8 cellular contexts compared by ENCODE assay signal in the genomic region with DNA sequence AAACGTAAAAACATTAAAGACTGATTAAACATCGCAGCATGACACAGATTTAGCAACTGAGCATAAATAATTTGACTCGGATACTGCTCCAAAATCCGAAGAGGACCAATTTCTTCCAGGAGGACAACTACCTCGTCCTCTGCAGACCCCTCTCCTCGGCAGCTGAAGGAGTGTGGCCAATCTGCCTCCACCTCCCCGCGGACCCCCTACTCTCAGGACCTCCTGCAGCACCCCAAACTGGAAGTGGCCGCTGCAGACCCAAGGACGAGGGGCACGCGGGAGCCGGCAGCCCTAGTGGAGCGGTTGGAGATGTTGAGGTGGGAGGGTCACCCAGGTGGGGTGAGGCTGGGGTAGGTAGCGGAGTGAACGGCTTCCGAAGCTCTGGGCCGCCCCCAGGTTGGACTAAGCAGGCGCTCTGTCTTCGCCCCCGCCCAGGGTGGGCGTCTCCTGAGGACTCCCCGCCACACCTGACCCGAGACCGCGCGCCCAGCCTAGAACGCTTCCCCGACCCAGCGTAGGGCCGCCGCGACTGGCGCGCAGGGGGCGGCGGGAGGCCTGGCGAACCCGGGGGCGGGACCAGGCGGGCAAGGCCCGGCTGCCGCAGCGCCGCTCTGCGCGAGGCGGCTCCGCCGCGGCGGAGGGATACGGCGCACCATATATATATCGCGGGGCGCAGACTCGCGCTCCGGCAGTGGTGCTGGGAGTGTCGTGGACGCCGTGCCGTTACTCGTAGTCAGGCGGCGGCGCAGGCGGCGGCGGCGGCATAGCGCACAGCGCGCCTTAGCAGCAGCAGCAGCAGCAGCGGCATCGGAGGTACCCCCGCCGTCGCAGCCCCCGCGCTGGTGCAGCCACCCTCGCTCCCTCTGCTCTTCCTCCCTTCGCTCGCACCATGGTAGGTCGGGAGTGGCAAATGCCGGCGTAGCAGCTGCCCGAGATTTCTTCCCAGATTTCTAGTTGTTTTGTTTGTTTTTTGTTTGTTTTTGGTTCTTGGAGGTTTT. TPM values are rescaled to one million over a fixed set of nuclear protein-coding genes. Genes with fewer than 3 reads are reported as not detected.
DNase-seq lines count a peak whose midpoint lies in the region; ATAC-seq and TF ChIP-seq lines count a peak whose summit lies in the region.

A gene (plus strand): TSS at position 688 of the 998 bp plus-strand sequence. CDS start 202 bp downstream, at position 890.

- H3K27me3 ChIP-seq in PC-9 (ENCODE audit: insufficient read depth, low read depth) = no peaks in the 10 kb centered on the region

- no peak within 1 kb of the TSS for H3K27ac ChIP-seq in PC-9

- POLR2A ChIA-PET in PC-9 (lab: Charles Lee; ENCODE audit: unreplicated experiment) = no interaction called here

- peak within 1 kb of the TSS; percentile 86 for H3K4me3 ChIP-seq in PC-9

- peak; percentile 60 for ATAC-seq in GM21515 (IDR thresholded peaks at IDR 0.05; ENCODE audit: unreplicated experiment)
- peak; percentile 69 to 70 for ATAC-seq in activated T-cell treated with anti-CD3 and anti-CD28 coated beads, Interleukin-2, amount 50 U/mL, for 4 hours
- ATAC-seq in esophagus mucosa = peak; percentile 87

- H3K9me3 Mint-ChIP-seq in activated T-cell treated with anti-CD3 and anti-CD28 coated beads, Interleukin-2, amount 50 U/mL, for 4 hours = no peaks in the 10 kb centered on the region

- peak within 1 kb of the TSS; percentile 95 for H2AFZ ChIP-seq in PC-9

- H3K36me3 Mint-ChIP-seq in activated T-cell treated with anti-CD3 and anti-CD28 coated beads, Interleukin-2, amount 50 U/mL, for 4 hours (ENCODE audit: insufficient read depth) = peaks cover 19% of the 10 kb centered on the region

- DNase-seq in DMS 273 treated with DMSO at 0.1 percent for 48 hours (lab: John Stamatoyannopoulos, UW) = peak; percentile 85
- peak; percentile 76 for DNase-seq in HuH-7.5 (ENCODE audit: low spot score)
- DNase-seq in PC-9 = peak; percentile 54 to 74
- peak; percentile 96 for DNase-seq in activated T-cell treated with anti-CD3 and anti-CD28 coated beads, Interleukin-2, amount 50 U/mL, for 4 hours
- DNase-seq in myocyte (ENCODE audit: low read depth) = peak; percentile 91
- peak; percentile 88 to 95 for DNase-seq in stimulated activated CD8-positive, alpha-beta memory T cell treated with anti-CD3 and anti-CD28 coated beads, Interleukin-7, amount 100 ng/mL, for 4 hours (ENCODE audit: low read depth in 2 of 2)

- peaks cover 32% of the 10 kb centered on the region for H3K79me2 ChIP-seq in PC-9 (ENCODE audit: low read depth)

- peaks cover 13% of the 10 kb centered on the region; the same call in 1 of the 2 replicates for H3K36me3 ChIP-seq in PC-9 (ENCODE audit: low read depth)

- H3F3A ChIP-seq in PC-9 (ENCODE audit: insufficient read depth, low read depth) = no peaks in the 10 kb centered on the region

- peaks cover 27% of the 10 kb centered on the region for H3K4me1 Mint-ChIP-seq in activated T-cell treated with anti-CD3 and anti-CD28 coated beads, Interleukin-2, amount 50 U/mL, for 4 hours (ENCODE audit: low read depth)

- H3K9me3 ChIP-seq in PC-9 (ENCODE audit: insufficient read depth, low read depth) = no peaks in the 10 kb centered on the region

- intact Hi-C loops in PC-9 (cut with micrococcal nuclease; ENCODE audit: unreplicated experiment) = loop anchor here (1.0 to 10.0 kb wide), 3 partner anchors 13 to 228 kb away; a partner anchor contains a TSS

- no peak for TF ChIP-seq CTCF in PC-9 (conservative IDR thresholded peaks at IDR 0.05)

- CTCF ChIA-PET in PC-9 (lab: Charles Lee) = interaction anchor here (0.7 kb wide), 1 partner anchor 107 kb away, joined by 4 read pairs; no protein-coding TSS in a partner anchor

- BruUV-seq in PC-9 (replicated peaks; lab: Mats Ljungman, UMichigan) = TSS peak; percentile 83

- peaks cover 15% of the 10 kb centered on the region; the same call in 1 of the 2 replicates for H4K20me1 ChIP-seq in PC-9 (ENCODE audit: insufficient read depth)

- peak within 1 kb of the TSS; percentile 96 for H3K4me3 Mint-ChIP-seq in activated T-cell treated with anti-CD3 and anti-CD28 coated beads, Interleukin-2, amount 50 U/mL, for 4 hours

- H3K4me2 ChIP-seq in PC-9 = peak within 1 kb of the TSS; percentile 96

- H3K27me3 Mint-ChIP-seq in activated T-cell treated with anti-CD3 and anti-CD28 coated beads, Interleukin-2, amount 50 U/mL, for 4 hours (ENCODE audit: low read depth) = no peaks in the 10 kb centered on the region

- peaks cover 16% of the 10 kb centered on the region for H3K4me1 ChIP-seq in PC-9 (replicated peaks; ENCODE audit: insufficient read depth)

- H3K9me2 ChIP-seq in PC-9 (ENCODE audit: insufficient read depth) = no peaks in the 10 kb centered on the region

RNA-seq across cellular contexts. Expression of the gene that starts here (rescaled TPM):
- 103 and 122 TPM in 2 replicates for total RNA-seq in PC-9 (2021)
- total RNA-seq in activated T-cell treated with anti-CD3 and anti-CD28 coated beads, Interleukin-2, amount 50 U/mL, for 4 hours = 100 to 1,000 TPM; 406 to 439 (median 417) TPM
- 420 TPM for total RNA-seq in esophagus mucosa
- 694 and 961 TPM in 2 replicates for total RNA-seq in myocyte
- polyA plus RNA-seq in myocyte (2012) = 302 TPM
